Comparison of ENCODE assay signal across 8 cellular contexts in genomic region chr9:36470891-36471290, GRCh38.
A peak's percentile ranks its signal among the peaks of the same experiment; 100 is the strongest.
DNase-seq lines count a peak whose midpoint lies in the region; ATAC-seq and TF ChIP-seq lines count a peak whose summit lies in the region.

No MANE protein-coding gene starts in this region.

- ATAC-seq in GM21737 (IDR thresholded peaks at IDR 0.05; ENCODE audit: unreplicated experiment) = peak; percentile 97

- no peak for TF ChIP-seq CTCF in fibroblast of pulmonary artery (IDR thresholded peaks at IDR 0.05; ENCODE audit: low read length, missing control alignments)

- H3K4me3 ChIP-seq in fibroblast of pulmonary artery (replicated peaks; ENCODE audit: low read depth, low read length) = peak overlapping the region; percentile 40

- DNase-seq in EL (peak; percentile 87), NAMALWA (ENCODE audit: low spot score) (peak; percentile 83), fibroblast of pulmonary artery (ENCODE audit: low read depth) (peak; percentile 61), putamen (ENCODE audit: low spot score) (peak; percentile 27), NCI-H2171 (lab: John Stamatoyannopoulos, UW) (no peak), DMS53 (lab: John Stamatoyannopoulos, UW) (no peak)
- DNase-seq in activated T-cell treated with anti-CD3 and anti-CD28 coated beads, Interleukin-2, amount 50 U/mL, for 48 hours = peak; percentile 64 to 74

Comparison
In these comparisons a context has a peak if more than half of its experiments do, and no peak if none do; other contexts are left out.
1. DNase-seq: peak in EL (single experiment), NAMALWA (single experiment), activated T-cell treated with anti-CD3 and anti-CD28 coated beads, Interleukin-2, amount 50 U/mL, for 48 hours (2 of 2), fibroblast of pulmonary artery (single experiment) and putamen (single experiment); none in NCI-H2171 (single experiment) and DMS53 (single experiment).